Comparison of ENCODE assay signal across 4 cellular contexts in the genomic region with DNA sequence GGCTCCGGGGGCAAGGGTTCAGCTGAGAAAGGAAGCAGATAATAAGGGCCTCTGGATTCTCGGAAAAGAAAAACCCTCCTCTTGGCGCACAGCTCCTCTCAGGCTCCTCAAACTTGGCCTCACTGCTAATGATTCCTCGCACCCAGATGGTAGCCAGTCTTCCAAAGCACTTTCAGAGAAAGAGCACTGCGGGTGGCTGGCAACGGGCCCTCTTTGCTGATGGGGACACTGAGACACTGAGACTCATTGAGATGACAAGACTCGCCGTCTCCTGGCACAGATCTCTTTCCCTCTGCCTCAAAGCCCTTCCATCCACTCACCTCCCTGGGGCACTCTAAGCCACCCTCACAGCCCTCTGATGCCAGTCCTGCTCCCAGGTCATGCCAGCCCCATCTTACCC. TPM values are rescaled to one million over a fixed set of nuclear protein-coding genes. Genes with fewer than 3 reads are reported as not detected.
"Had no signal": no experiment of that assay in that cellular context is flagged by ENCODE, and none has a peak within 500 bp of the region (broad histone marks: within the 10 kb centered on the region; RNA-seq: fewer than 3 reads in every experiment).

No MANE protein-coding gene starts in this region.

RNA-seq across cellular contexts. Expression of gene GOLGA8K, which starts 6.6 kb away (rescaled TPM):
- total RNA-seq: activated CD4-positive, alpha-beta memory T cell treated with anti-CD3 and anti-CD28 coated beads for 36 hours; activated naive CD4-positive, alpha-beta T cell treated with anti-CD3 and anti-CD28 coated beads for 36 hours; activated T-helper 17 cell treated with anti-CD3 and anti-CD28 coated beads, Interleukin-2, amount 50 U/mL, for 72 hours had no signal

RNA-seq across cellular contexts. Expression of gene GOLGA8O, which starts 58.9 kb away (rescaled TPM):
- total RNA-seq: activated CD4-positive, alpha-beta memory T cell treated with anti-CD3 and anti-CD28 coated beads for 36 hours; body of pancreas had no signal
